ENCODE assay signal across 26 cellular contexts in genomic region chr2:126913881-126914495, GRCh38. TPM values are rescaled to one million over a fixed set of nuclear protein-coding genes. Genes with fewer than 3 reads are reported as not detected.
DNase-seq lines count a peak whose midpoint lies in the region; ATAC-seq and TF ChIP-seq lines count a peak whose summit lies in the region.
"Had no signal": no experiment of that assay in that cellular context is flagged by ENCODE, and none has a peak within 500 bp of the region (broad histone marks: within the 10 kb centered on the region; RNA-seq: fewer than 3 reads in every experiment).

No MANE protein-coding gene starts in this region.

- H3K9ac ChIP-seq in endodermal cell (ENCODE audit: extremely low read depth, low read length, poor library complexity, severe bottlenecking) (no peak overlapping the region), neural progenitor cell (no peak overlapping the region)
- H3K9ac ChIP-seq: BLaER1 had no signal

- H3K79me2 ChIP-seq in neural progenitor cell (ENCODE audit: low read depth): no peaks in the 10 kb centered on the region

- peak; percentile 9 for DNase-seq in G401 (ENCODE audit: low spot score)
- DNase-seq in endodermal cell: peak; percentile 15
- DNase-seq in neural progenitor cell (ENCODE audit: low spot score): no peak
- DNase-seq in upper lobe of right lung: peak; percentile 22
- DNase-seq in foreskin melanocyte: no peak
- DNase-seq: CD4-positive, CD25-positive, alpha-beta regulatory T cell; HFFc6; MV-4-11; NCI-H1105; NCI-H1436 treated with DMSO at 0.1 percent for 48 hours; NCI-H1930; NCI-H2107; NCI-H446; NCI-H524 treated with DMSO at 0.1 percent for 48 hours; SHP77 treated with DMSO at 0.1 percent for 48 hours had no signal

- H3K4me2 ChIP-seq in neural progenitor cell: no peak overlapping the region
- H3K4me2 ChIP-seq: BLaER1, GM23338 had no signal

- no peaks in the 10 kb centered on the region for H3K9me3 Mint-ChIP-seq in endodermal cell
- no peaks in the 10 kb centered on the region for H3K9me3 Mint-ChIP-seq in neural progenitor cell
- H3K9me3 Mint-ChIP-seq: HFFc6 had no signal

- H3K27me3 Mint-ChIP-seq in endodermal cell (ENCODE audit: insufficient read depth) (peaks cover 13% of the 10 kb centered on the region), neural progenitor cell (ENCODE audit: insufficient read depth, low read depth) (peaks cover 2% of the 10 kb centered on the region)
- H3K27me3 Mint-ChIP-seq: CD4-positive, CD25-positive, alpha-beta regulatory T cell had no signal

- WGBS in endodermal cell (ENCODE audit: insufficient coverage in 1 of 2, insufficient read length in 1 of 2), 2 experiments: 93 to 100% methylated on average over 3 to 9 of the region's 9 CpGs

- no peak for TF ChIP-seq CTCF in endodermal cell (conservative IDR thresholded peaks at IDR 0.05)
- TF ChIP-seq CTCF in neural progenitor cell (IDR thresholded peaks at IDR 0.05): no peak
- no peak for TF ChIP-seq CTCF in upper lobe of right lung (IDR thresholded peaks at IDR 0.05)

- H2AFZ ChIP-seq in neural progenitor cell (replicated peaks): no peak overlapping the region
- H2AFZ ChIP-seq: GM23338 had no signal

- H3K36me3 ChIP-seq in endodermal cell (ENCODE audit: control insufficient read depth, insufficient read depth, low read length): no peaks in the 10 kb centered on the region
- no peaks in the 10 kb centered on the region for H3K36me3 ChIP-seq in neural progenitor cell
- no peaks in the 10 kb centered on the region for H3K36me3 ChIP-seq in upper lobe of right lung
- H3K36me3 ChIP-seq: BLaER1, HAP-1 had no signal

- H3K4me1 ChIP-seq in endodermal cell (ENCODE audit: control insufficient read depth, insufficient read depth, low read length) (no peaks in the 10 kb centered on the region), neural progenitor cell (no peaks in the 10 kb centered on the region), upper lobe of right lung (no peaks in the 10 kb centered on the region)
- H3K4me1 ChIP-seq: HAP-1 had no signal

- no peak overlapping the region for H3K27ac ChIP-seq in endodermal cell (ENCODE audit: low read depth, low read length)
- H3K27ac ChIP-seq in neural progenitor cell: no peak overlapping the region
- H3K27ac ChIP-seq in upper lobe of right lung: no peak overlapping the region
- H3K27ac ChIP-seq: BLaER1, RWPE1 had no signal

- H3K27ac Mint-ChIP-seq in endodermal cell: no peak overlapping the region
- peak overlapping the region; percentile 27 for H3K27ac Mint-ChIP-seq in neural progenitor cell
- H3K27ac Mint-ChIP-seq: CD4-positive, CD25-positive, alpha-beta regulatory T cell; GM23338; HFFc6 had no signal

- H3K9me3 ChIP-seq in endodermal cell (ENCODE audit: control insufficient read depth, low read length): no peaks in the 10 kb centered on the region
- no peaks in the 10 kb centered on the region for H3K9me3 ChIP-seq in neural progenitor cell (ENCODE audit: low read depth)
- H3K9me3 ChIP-seq in upper lobe of right lung: no peaks in the 10 kb centered on the region
- H3K9me3 ChIP-seq: BLaER1, HAP-1 had no signal

- H3K4me3 Mint-ChIP-seq in endodermal cell: no peak overlapping the region
- no peak overlapping the region for H3K4me3 Mint-ChIP-seq in neural progenitor cell
- H3K4me3 Mint-ChIP-seq: CD4-positive, CD25-positive, alpha-beta regulatory T cell; GM23338; HFFc6 had no signal

- ATAC-seq in upper lobe of right lung (no peak), GM21737 (IDR thresholded peaks at IDR 0.05; ENCODE audit: unreplicated experiment) (no peak), GM19351 (IDR thresholded peaks at IDR 0.05; ENCODE audit: unreplicated experiment) (no peak)
- ATAC-seq: GM23338, K562, Panc1 had no signal

- no peaks in the 10 kb centered on the region for H3F3A ChIP-seq in neural progenitor cell (ENCODE audit: low read depth)

- intact Hi-C loops in upper lobe of right lung (cut with DNase I): no loop called here

- H3K36me3 Mint-ChIP-seq in endodermal cell (ENCODE audit: low read depth) (no peaks in the 10 kb centered on the region), neural progenitor cell (no peaks in the 10 kb centered on the region)
- H3K36me3 Mint-ChIP-seq: CD4-positive, CD25-positive, alpha-beta regulatory T cell had no signal

- in situ Hi-C loops in G401 (cut with HindIII; ENCODE audit: low sequenced_read_pairs): no loop called here

- no peaks in the 10 kb centered on the region for H4K20me1 ChIP-seq in neural progenitor cell (ENCODE audit: low read depth)
- H4K20me1 ChIP-seq: BLaER1 had no signal

- H3K27me3 ChIP-seq in endodermal cell (ENCODE audit: control insufficient read depth, insufficient read depth, low read length, poor library complexity, severe bottlenecking): no peaks in the 10 kb centered on the region
- no peaks in the 10 kb centered on the region for H3K27me3 ChIP-seq in neural progenitor cell
- no peaks in the 10 kb centered on the region for H3K27me3 ChIP-seq in upper lobe of right lung
- H3K27me3 ChIP-seq: BLaER1 had no signal

- H3K4me1 Mint-ChIP-seq in endodermal cell: peaks cover 6% of the 10 kb centered on the region
- H3K4me1 Mint-ChIP-seq in neural progenitor cell: no peaks in the 10 kb centered on the region
- H3K4me1 Mint-ChIP-seq: CD4-positive, CD25-positive, alpha-beta regulatory T cell; GM23338 had no signal

- no peak overlapping the region for H3K4me3 ChIP-seq in endodermal cell (ENCODE audit: low read length)
- H3K4me3 ChIP-seq in neural progenitor cell: no peak overlapping the region
- H3K4me3 ChIP-seq in upper lobe of right lung: no peak overlapping the region
- H3K4me3 ChIP-seq: BLaER1, GM23338, HAP-1, K562 had no signal

RNA-seq across cellular contexts. Expression of gene TEX51, which starts 15.3 kb away (rescaled TPM):
- not detected in 2 replicates for total RNA-seq in G401 (2014; rRNA removed; shearing (Covaris generic))
- total RNA-seq in endodermal cell (not detected), neural progenitor cell (ENCODE audit: low replicate concordance) (not detected in 2 replicates), upper lobe of right lung (not detected)
- polyA plus RNA-seq in endodermal cell (2013, experiment 1 of 2): not detected
- polyA plus RNA-seq in endodermal cell (2013, experiment 2 of 2): not detected
- total RNA-seq: CD4-positive, CD25-positive, alpha-beta regulatory T cell; GM23338; HFFc6; K562; LHCN-M2; MCF 10A had no signal
- polyA plus RNA-seq: AG04450; CD4-positive, CD25-positive, alpha-beta regulatory T cell; GM23338; K562 had no signal

Comparison
In these comparisons a context has a peak if more than half of its experiments do, and no peak if none do; other contexts are left out.
1. DNase-seq: peak in G401 (single experiment), endodermal cell (single experiment) and upper lobe of right lung (single experiment); none in neural progenitor cell (single experiment) and foreskin melanocyte (single experiment).